13 cellular contexts compared by ENCODE assay signal in genomic region chr2:37365669-37366068, GRCh38. TPM values are rescaled to one million over a fixed set of nuclear protein-coding genes. Genes with fewer than 3 reads are reported as not detected.
A peak's percentile ranks its signal among the peaks of the same experiment; 100 is the strongest.
DNase-seq lines count a peak whose midpoint lies in the region; ATAC-seq lines count a peak whose summit lies in the region.
"Had no signal": no experiment of that assay in that cellular context is flagged by ENCODE, and none has a peak within 500 bp of the region (broad histone marks: within the 10 kb centered on the region; RNA-seq: fewer than 3 reads in every experiment).

No MANE protein-coding gene starts in this region.

- ATAC-seq in GM18498 (IDR thresholded peaks at IDR 0.05; ENCODE audit: unreplicated experiment) (peak; percentile 68), GM21423 (IDR thresholded peaks at IDR 0.05; ENCODE audit: unreplicated experiment) (peak; percentile 53), HG03571 (IDR thresholded peaks at IDR 0.05; ENCODE audit: unreplicated experiment) (peak; percentile 57), GM21528 (IDR thresholded peaks at IDR 0.05; ENCODE audit: low FRiP score, unreplicated experiment) (no peak), left colon (no peak)
- ATAC-seq: esophagus mucosa had no signal

- intact Hi-C loops in left colon (cut with DNase I, micrococcal nuclease), result no loop called here

- DNase-seq in kidney glomerular epithelial cell (lab: John Stamatoyannopoulos, UW) (peak; percentile 46), DMS79 (lab: John Stamatoyannopoulos, UW) (no peak), left colon (no peak), iPS-NIHi7 (ENCODE audit: extremely low spot score) (no peak)
- DNase-seq: activated CD4-positive, CD25-positive, alpha-beta regulatory T cell; KG1 had no signal

RNA-seq across cellular contexts. Expression of gene QPCT, which starts 21.2 kb away (rescaled TPM):
- total RNA-seq in left colon, result 1 to 10 TPM; 4.2 to 7.9 TPM
- total RNA-seq: G401, H4 had no signal

RNA-seq across cellular contexts. Expression of gene PRKD3, which starts 41.0 kb away (rescaled TPM):
- 10 to 100 TPM; 16.8 to 23.5 TPM for total RNA-seq in left colon

Comparison
In these comparisons a context has a peak if more than half of its experiments do, and no peak if none do; other contexts are left out.
1. ATAC-seq: peak in GM18498 (single experiment), GM21423 (single experiment) and HG03571 (single experiment); none in GM21528 (single experiment) and left colon (single experiment).